In the genomic region with DNA sequence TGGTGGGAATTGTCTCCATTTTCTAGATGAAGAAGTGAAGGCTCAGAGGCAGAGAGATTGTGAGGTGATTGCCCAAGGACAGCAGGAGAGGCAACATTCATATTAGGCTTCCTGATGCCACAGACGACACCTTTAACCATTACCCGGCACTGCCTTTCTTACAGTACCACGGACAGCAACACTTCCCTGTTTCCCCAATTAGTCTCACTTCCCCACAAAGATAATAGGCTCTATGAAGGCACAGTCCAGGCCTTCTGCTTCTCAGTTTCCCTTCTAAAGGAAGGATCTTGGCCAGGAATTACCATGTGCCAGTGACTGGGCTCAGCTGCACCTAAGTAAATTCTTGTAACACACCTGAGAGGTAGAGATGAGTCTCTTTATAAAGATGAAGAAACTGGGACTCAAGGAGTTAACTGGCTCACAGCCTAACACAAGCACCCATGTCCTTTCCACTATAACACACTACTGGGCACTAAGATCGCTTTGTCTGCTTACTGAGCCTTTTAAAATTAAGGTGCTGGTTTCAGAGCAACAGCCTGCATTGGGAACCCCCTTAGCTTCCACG, we compare ENCODE assay signal across 1 cellular context.
A peak's percentile ranks its signal among the peaks of the same experiment; 100 is the strongest.
TF ChIP-seq lines count a peak whose summit lies in the region.

No MANE protein-coding gene starts in this region.

TF ChIP-seq in Ishikawa, 13 proteins besides CTCF, POLR2A, EP300 and RAD21:
- TF ChIP-seq, protein P1, sequence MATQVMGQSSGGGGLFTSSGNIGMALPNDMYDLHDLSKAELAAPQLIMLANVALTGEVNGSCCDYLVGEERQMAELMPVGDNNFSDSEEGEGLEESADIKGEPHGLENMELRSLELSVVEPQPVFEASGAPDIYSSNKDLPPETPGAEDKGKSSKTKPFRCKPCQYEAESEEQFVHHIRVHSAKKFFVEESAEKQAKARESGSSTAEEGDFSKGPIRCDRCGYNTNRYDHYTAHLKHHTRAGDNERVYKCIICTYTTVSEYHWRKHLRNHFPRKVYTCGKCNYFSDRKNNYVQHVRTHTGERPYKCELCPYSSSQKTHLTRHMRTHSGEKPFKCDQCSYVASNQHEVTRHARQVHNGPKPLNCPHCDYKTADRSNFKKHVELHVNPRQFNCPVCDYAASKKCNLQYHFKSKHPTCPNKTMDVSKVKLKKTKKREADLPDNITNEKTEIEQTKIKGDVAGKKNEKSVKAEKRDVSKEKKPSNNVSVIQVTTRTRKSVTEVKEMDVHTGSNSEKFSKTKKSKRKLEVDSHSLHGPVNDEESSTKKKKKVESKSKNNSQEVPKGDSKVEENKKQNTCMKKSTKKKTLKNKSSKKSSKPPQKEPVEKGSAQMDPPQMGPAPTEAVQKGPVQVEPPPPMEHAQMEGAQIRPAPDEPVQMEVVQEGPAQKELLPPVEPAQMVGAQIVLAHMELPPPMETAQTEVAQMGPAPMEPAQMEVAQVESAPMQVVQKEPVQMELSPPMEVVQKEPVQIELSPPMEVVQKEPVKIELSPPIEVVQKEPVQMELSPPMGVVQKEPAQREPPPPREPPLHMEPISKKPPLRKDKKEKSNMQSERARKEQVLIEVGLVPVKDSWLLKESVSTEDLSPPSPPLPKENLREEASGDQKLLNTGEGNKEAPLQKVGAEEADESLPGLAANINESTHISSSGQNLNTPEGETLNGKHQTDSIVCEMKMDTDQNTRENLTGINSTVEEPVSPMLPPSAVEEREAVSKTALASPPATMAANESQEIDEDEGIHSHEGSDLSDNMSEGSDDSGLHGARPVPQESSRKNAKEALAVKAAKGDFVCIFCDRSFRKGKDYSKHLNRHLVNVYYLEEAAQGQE (IDR thresholded peaks at IDR 0.05; ENCODE audit: low read depth), result peak; percentile 89
- TF ChIP-seq TAF1 (IDR thresholded peaks at IDR 0.05; ENCODE audit: low read depth), result no peak
